In genomic region chr12:28857327-28857726, GRCh38 we compare ENCODE assay signal across 2 cellular contexts.
TF ChIP-seq lines count a peak whose summit lies in the region.

No MANE protein-coding gene starts in this region.

TF ChIP-seq in IMR-90, 13 proteins besides CTCF, POLR2A, EP300 and RAD21 (continued from another document):
- no peak for TF ChIP-seq ELK1 (IDR thresholded peaks at IDR 0.05; ENCODE audit: borderline replicate concordance, low read depth, low read length)

TF ChIP-seq in K562, 482 proteins besides CTCF, POLR2A, EP300 and RAD21 (continued from another document):
- TF ChIP-seq ATF3 (IDR thresholded peaks at IDR 0.05) (peak; percentile 56; the same call in 1 of the 2 replicates), ATF3 (CRISPR knock-in tag; conservative IDR thresholded peaks at IDR 0.05) (no peak), ZNF239 (CRISPR knock-in tag; IDR thresholded peaks at IDR 0.05) (no peak), PCBP2 (IDR thresholded peaks at IDR 0.05; ENCODE audit: low read depth, low read length, poor library complexity, severe bottlenecking) (no peak), RREB1 (CRISPR knock-in tag; IDR thresholded peaks at IDR 0.05) (no peak), CEBPB (tag; IDR thresholded peaks at IDR 0.05) (0 out of 2 replicates have a peak, but pooled peaks have one; percentile 10)
